ENCODE assay signal across 29 cellular contexts in the genomic region with DNA sequence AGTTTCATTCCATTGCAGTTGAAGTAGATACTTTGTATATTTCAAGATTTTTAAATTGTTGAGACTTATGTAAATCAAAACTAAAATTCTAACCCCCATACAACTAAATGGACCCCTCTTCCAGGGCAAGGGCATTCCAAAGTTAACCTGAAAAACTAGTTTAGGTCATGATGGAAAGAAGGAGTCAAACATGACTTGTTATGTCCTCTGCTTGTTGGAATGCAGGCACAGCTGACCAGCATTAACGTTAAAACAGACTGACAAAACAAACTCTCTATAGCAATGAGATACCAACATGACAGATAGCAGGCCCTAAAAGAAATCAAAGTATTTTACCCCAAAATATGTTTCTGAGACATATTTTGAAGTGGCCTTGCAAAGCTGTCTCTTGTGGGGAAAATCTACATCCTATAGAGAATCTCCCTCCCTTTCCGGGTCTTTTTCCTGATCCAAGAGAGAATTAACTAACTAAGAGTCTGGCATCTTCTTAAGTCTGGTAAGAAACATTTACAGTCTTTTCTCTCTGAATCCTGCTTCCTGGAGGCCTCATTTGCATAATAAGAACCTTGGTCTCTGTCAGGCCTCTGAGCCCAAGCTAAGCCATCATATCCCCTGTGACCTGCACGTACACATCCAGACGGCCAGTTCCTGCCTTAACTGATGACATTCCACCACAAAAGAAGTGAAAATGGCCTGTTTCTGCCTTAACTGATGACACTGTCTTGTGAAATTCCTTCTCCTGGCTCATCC.
"Had no signal": no experiment of that assay in that cellular context is flagged by ENCODE, and none has a peak within 500 bp of the region (broad histone marks: within the 10 kb centered on the region; RNA-seq: fewer than 3 reads in every experiment).

No MANE protein-coding gene starts in this region.

- H3K4me2 ChIP-seq: neural progenitor cell had no signal

- H3K4me1 ChIP-seq: heart right ventricle, left lung, lower lobe of right lung, neural progenitor cell, right atrium auricular region, right lobe of liver, spleen, suprapubic skin, transverse colon, upper lobe of right lung had no signal

- FAIRE-seq: islet of Langerhans, kidney, urothelium cell line had no signal

- H3K27ac Mint-ChIP-seq: immature natural killer cell; mesothelial cell of epicardium; natural killer cell; nephron progenitor cell; neural progenitor cell; progenitor cell of endocrine pancreas; stimulated activated effector memory CD8-positive, alpha-beta T cell treated with anti-CD3 and anti-CD28 coated beads, Interleukin-12 subunit alpha, Interleukin-12 subunit beta, amount 100 ng/mL, for 72 hours; stimulated activated naive CD8-positive, alpha-beta T cell treated with anti-CD3 and anti-CD28 coated beads, Interleukin-15, Interleukin-2, amounts not matched to agents 100 ng/mL and 50 ng/mL, for 24 hours had no signal

- H3K36me3 ChIP-seq: heart right ventricle, left lung, lower lobe of right lung, neural progenitor cell, ovary, right atrium auricular region, right lobe of liver, spleen, suprapubic skin, thoracic aorta, transverse colon, upper lobe of right lung had no signal

- H3K4me3 ChIP-seq: heart right ventricle, left lung, lower lobe of right lung, neural progenitor cell, ovary, right atrium auricular region, right lobe of liver, spleen, suprapubic skin, thoracic aorta, transverse colon, upper lobe of right lung had no signal

- H3K36me3 Mint-ChIP-seq: immature natural killer cell; mesothelial cell of epicardium; naive B cell; natural killer cell; neural progenitor cell; stimulated activated effector memory CD8-positive, alpha-beta T cell treated with anti-CD3 and anti-CD28 coated beads, Interleukin-12 subunit alpha, Interleukin-12 subunit beta, amount 100 ng/mL, for 72 hours had no signal

- H3K4me1 Mint-ChIP-seq: immature natural killer cell; naive B cell; natural killer cell; nephron progenitor cell; stimulated activated effector memory CD8-positive, alpha-beta T cell treated with anti-CD3 and anti-CD28 coated beads, Interleukin-12 subunit alpha, Interleukin-12 subunit beta, amount 100 ng/mL, for 72 hours had no signal

- H3K4me3 Mint-ChIP-seq: immature natural killer cell; mesothelial cell of epicardium; natural killer cell; nephron progenitor cell; neural progenitor cell; stimulated activated effector memory CD8-positive, alpha-beta T cell treated with anti-CD3 and anti-CD28 coated beads, Interleukin-12 subunit alpha, Interleukin-12 subunit beta, amount 100 ng/mL, for 72 hours; stimulated activated naive CD8-positive, alpha-beta T cell treated with anti-CD3 and anti-CD28 coated beads, Interleukin-15, Interleukin-2, amounts not matched to agents 100 ng/mL and 50 ng/mL, for 24 hours had no signal

- H3K9me3 Mint-ChIP-seq: immature natural killer cell; natural killer cell; neural progenitor cell; stimulated activated effector memory CD8-positive, alpha-beta T cell treated with anti-CD3 and anti-CD28 coated beads, Interleukin-12 subunit alpha, Interleukin-12 subunit beta, amount 100 ng/mL, for 72 hours; stimulated activated naive CD8-positive, alpha-beta T cell treated with anti-CD3 and anti-CD28 coated beads, Interleukin-15, Interleukin-2, amounts not matched to agents 100 ng/mL and 50 ng/mL, for 24 hours had no signal

- H2AFZ ChIP-seq: neural progenitor cell had no signal

- H3K27me3 ChIP-seq: left lung, neural progenitor cell, ovary, right atrium auricular region, right lobe of liver, spleen, suprapubic skin, upper lobe of right lung had no signal

- H3K9me3 ChIP-seq: heart right ventricle, left lung, lower lobe of right lung, ovary, right atrium auricular region, spleen, suprapubic skin, thoracic aorta, transverse colon, upper lobe of right lung had no signal

- H3K9ac ChIP-seq: neural progenitor cell had no signal

- ATAC-seq: heart right ventricle; left colon; left lung; lower lobe of right lung; natural killer cell; right lobe of liver; stimulated activated effector memory CD8-positive, alpha-beta T cell treated with anti-CD3 and anti-CD28 coated beads, Interleukin-12 subunit alpha, Interleukin-12 subunit beta, amount 100 ng/mL, for 72 hours; upper lobe of right lung had no signal

- H3K27ac ChIP-seq: heart right ventricle, left lung, lower lobe of right lung, neural progenitor cell, ovary, right atrium auricular region, right lobe of liver, spleen, suprapubic skin, thoracic aorta, transverse colon, upper lobe of right lung had no signal

- DNase-seq: heart right ventricle; hippocampal formation; immature natural killer cell; kidney; left colon; left lung; lower lobe of right lung; mammary epithelial cell; mesenchymal stem cell; naive B cell; natural killer cell; nephron progenitor cell; ovary; right lobe of liver; spleen; stimulated activated CD4-positive, alpha-beta T cell treated with anti-CD3 and anti-CD28 coated beads, Interleukin-4, amount 100 ng/mL, for 24 hours; stimulated activated naive CD4-positive, alpha-beta T cell; transverse colon; upper lobe of right lung had no signal
